In the genomic region with DNA sequence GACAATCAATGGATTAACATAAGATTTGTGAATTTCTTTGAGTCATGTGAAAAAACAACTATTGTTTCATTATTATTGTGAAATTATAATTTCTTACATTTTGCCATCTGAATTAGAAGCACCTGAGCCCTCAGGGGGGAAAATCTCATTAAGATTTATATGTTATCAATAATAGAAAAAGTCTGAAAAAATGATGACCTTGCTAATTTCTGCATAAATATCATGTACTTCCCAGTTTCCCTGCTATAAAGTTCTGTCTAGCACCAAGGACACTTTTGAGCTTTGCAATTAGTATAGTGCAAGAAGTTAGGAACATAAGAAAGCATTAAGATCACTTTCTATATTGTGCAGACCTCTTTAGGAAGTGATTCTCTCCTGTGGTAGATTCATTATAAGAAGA, we compare ENCODE assay signal across 24 cellular contexts.
DNase-seq lines count a peak whose midpoint lies in the region; ATAC-seq, FAIRE-seq and TF ChIP-seq lines count a peak whose summit lies in the region.
"Had no signal": no experiment of that assay in that cellular context is flagged by ENCODE, and none has a peak within 500 bp of the region (broad histone marks: within the 10 kb centered on the region; RNA-seq: fewer than 3 reads in every experiment).

No MANE protein-coding gene starts in this region.

- BruUV-seq in HepG2 (replicated peaks; lab: Mats Ljungman, UMichigan): no TSS peak

- CTCF ChIA-PET in HepG2 (lab: Yijun Ruan, JAX; ENCODE audit: low intra/inter-chr PET ratio, low total read pairs): no interaction called here

- H3K27me3 ChIP-seq in HepG2 (ENCODE audit: control insufficient read depth in 1 of 2, insufficient read depth in 2 of 2, low read length in 2 of 2) (no peaks in the 10 kb centered on the region), right lobe of liver (no peaks in the 10 kb centered on the region), sigmoid colon (no peaks in the 10 kb centered on the region)
- H3K27me3 ChIP-seq: BE2C, BLaER1 had no signal

- H3K4me3 ChIP-seq in HepG2 (replicated peaks in 1 of 3; ENCODE audit: insufficient read depth in 1 of 3, low read depth in 2 of 3, low read length in 3 of 3): no peak overlapping the region
- H3K4me3 ChIP-seq in right lobe of liver: no peak overlapping the region
- no peak overlapping the region for H3K4me3 ChIP-seq in sigmoid colon
- H3K4me3 ChIP-seq: BLaER1, GM12878 had no signal

- H3K79me2 ChIP-seq in HepG2 (ENCODE audit: insufficient read depth, low read length): no peaks in the 10 kb centered on the region

- peaks cover 8% of the 10 kb centered on the region; the same call in 1 of the 2 replicates for H3K9me3 ChIP-seq in HepG2 (ENCODE audit: low read length)
- no peaks in the 10 kb centered on the region for H3K9me3 ChIP-seq in right lobe of liver
- H3K9me3 ChIP-seq in sigmoid colon: no peaks in the 10 kb centered on the region
- H3K9me3 ChIP-seq: BE2C, BLaER1 had no signal

- H3K4me1 ChIP-seq in HepG2 (ENCODE audit: insufficient read depth, low read length): no peaks in the 10 kb centered on the region
- H3K4me1 ChIP-seq in right lobe of liver: no peaks in the 10 kb centered on the region
- peaks cover 0 to 11% (median 0%) of the 10 kb centered on the region in 4 donors for H3K4me1 ChIP-seq in sigmoid colon
- H3K4me1 ChIP-seq: BE2C, BLaER1 had no signal

- H3K4me2 ChIP-seq in HepG2 (ENCODE audit: low read depth, low read length): no peak overlapping the region
- H3K4me2 ChIP-seq: BLaER1 had no signal

- H3K27ac ChIP-seq in HepG2 (ENCODE audit: extremely low read length, insufficient read depth, low read length) (no peak overlapping the region), right lobe of liver (no peak overlapping the region), sigmoid colon (no peak overlapping the region)
- H3K27ac ChIP-seq: 22Rv1, BLaER1 had no signal

- H2AFZ ChIP-seq in HepG2 (ENCODE audit: low read length): no peak overlapping the region

- POLR2A ChIA-PET in HepG2 (lab: Yijun Ruan, JAX): no interaction called here

- no peak for TF ChIP-seq CTCF in HepG2 (CRISPR knock-in tag; IDR thresholded peaks at IDR 0.05)
- TF ChIP-seq CTCF in right lobe of liver (IDR thresholded peaks at IDR 0.05): no peak
- no peak for TF ChIP-seq CTCF in sigmoid colon (IDR thresholded peaks at IDR 0.05)

- intact Hi-C loops in HepG2 (cut with micrococcal nuclease; ENCODE audit: unreplicated experiment) (no loop called here), right lobe of liver (cut with DNase I) (no loop called here), sigmoid colon (cut with DNase I) (no loop called here)

- no peak for DNase-seq in HepG2 (ENCODE audit: low spot score)
- DNase-seq in right lobe of liver: no peak
- peak; percentile 21 for DNase-seq in MV-4-11 (lab: John Stamatoyannopoulos, UW)
- no peak for DNase-seq in activated CD4-positive, CD25-positive, alpha-beta regulatory T cell (lab: John Stamatoyannopoulos, UW)
- DNase-seq in sigmoid colon: no peak
- DNase-seq: ACHN; BE2C; C1 segment of cervical spinal cord; CD4-positive, alpha-beta memory T cell; CD4-positive, CD25-positive, alpha-beta regulatory T cell; CD8-positive, alpha-beta memory T cell; COR-L47; DMS 273 treated with DMSO at 0.1 percent for 48 hours; DMS153; DMS53; DMS79; DND-41; EL; GDM1 had no signal

- TF ChIP-seq EP300 in HepG2 (IDR thresholded peaks at IDR 0.05; ENCODE audit: low read depth in 2 of 2, low read length in 2 of 2) (no peak), HepG2 (CRISPR knock-in tag; IDR thresholded peaks at IDR 0.05; ENCODE audit: borderline replicate concordance) (no peak), sigmoid colon (IDR thresholded peaks at IDR 0.05) (no peak)

- TF ChIP-seq POLR2A in HepG2 (IDR thresholded peaks at IDR 0.05; ENCODE audit: insufficient read depth in 1 of 2, low read depth in 2 of 2, low read length in 2 of 2) (no peak), right lobe of liver (IDR thresholded peaks at IDR 0.05) (no peak), sigmoid colon (IDR thresholded peaks at IDR 0.05) (no peak)

- H3K36me3 ChIP-seq in HepG2 (replicated peaks in 1 of 2; ENCODE audit: control insufficient read depth in 1 of 2, insufficient read depth in 2 of 2, low read length in 2 of 2) (no peaks in the 10 kb centered on the region), right lobe of liver (no peaks in the 10 kb centered on the region), sigmoid colon (no peaks in the 10 kb centered on the region)
- H3K36me3 ChIP-seq: BE2C, BLaER1 had no signal

- no peak overlapping the region for H3K9ac ChIP-seq in HepG2 (ENCODE audit: insufficient read depth, low read depth, low read length)
- H3K9ac ChIP-seq: BLaER1 had no signal

- no peak for ATAC-seq in HepG2
- no peak for ATAC-seq in right lobe of liver
- ATAC-seq: GM12878 had no signal

- FAIRE-seq in HepG2 (lab: Jason Lieb, UNC): no peak
- FAIRE-seq: GM12878, GM12892, GM18507 had no signal

- TF ChIP-seq RAD21 in HepG2 (CRISPR knock-in tag; IDR thresholded peaks at IDR 0.05): no peak

- in situ Hi-C loops in HepG2 (cut with HindIII; ENCODE audit: extremely low pct_ligation_motif_present, low pct_unique_long_range_greater_than_20kb): no loop called here

- no peaks in the 10 kb centered on the region for H4K20me1 ChIP-seq in HepG2 (ENCODE audit: insufficient read depth, low read length)
- H4K20me1 ChIP-seq: BLaER1 had no signal

TF ChIP-seq in HepG2, 621 proteins besides CTCF, POLR2A, EP300 and RAD21:
- TF ChIP-seq, protein P1, sequence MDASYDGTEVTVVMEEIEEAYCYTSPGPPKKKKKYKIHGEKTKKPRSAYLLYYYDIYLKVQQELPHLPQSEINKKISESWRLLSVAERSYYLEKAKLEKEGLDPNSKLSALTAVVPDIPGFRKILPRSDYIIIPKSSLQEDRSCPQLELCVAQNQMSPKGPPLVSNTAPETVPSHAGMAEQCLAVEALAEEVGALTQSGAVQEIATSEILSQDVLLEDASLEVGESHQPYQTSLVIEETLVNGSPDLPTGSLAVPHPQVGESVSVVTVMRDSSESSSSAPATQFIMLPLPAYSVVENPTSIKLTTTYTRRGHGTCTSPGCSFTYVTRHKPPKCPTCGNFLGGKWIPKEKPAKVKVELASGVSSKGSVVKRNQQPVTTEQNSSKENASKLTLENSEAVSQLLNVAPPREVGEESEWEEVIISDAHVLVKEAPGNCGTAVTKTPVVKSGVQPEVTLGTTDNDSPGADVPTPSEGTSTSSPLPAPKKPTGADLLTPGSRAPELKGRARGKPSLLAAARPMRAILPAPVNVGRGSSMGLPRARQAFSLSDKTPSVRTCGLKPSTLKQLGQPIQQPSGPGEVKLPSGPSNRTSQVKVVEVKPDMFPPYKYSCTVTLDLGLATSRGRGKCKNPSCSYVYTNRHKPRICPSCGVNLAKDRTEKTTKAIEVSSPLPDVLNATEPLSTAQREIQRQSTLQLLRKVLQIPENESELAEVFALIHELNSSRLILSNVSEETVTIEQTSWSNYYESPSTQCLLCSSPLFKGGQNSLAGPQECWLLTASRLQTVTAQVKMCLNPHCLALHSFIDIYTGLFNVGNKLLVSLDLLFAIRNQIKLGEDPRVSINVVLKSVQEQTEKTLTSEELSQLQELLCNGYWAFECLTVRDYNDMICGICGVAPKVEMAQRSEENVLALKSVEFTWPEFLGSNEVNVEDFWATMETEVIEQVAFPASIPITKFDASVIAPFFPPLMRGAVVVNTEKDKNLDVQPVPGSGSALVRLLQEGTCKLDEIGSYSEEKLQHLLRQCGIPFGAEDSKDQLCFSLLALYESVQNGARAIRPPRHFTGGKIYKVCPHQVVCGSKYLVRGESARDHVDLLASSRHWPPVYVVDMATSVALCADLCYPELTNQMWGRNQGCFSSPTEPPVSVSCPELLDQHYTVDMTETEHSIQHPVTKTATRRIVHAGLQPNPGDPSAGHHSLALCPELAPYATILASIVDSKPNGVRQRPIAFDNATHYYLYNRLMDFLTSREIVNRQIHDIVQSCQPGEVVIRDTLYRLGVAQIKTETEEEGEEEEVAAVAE (CRISPR knock-in tag; IDR thresholded peaks at IDR 0.05; ENCODE audit: borderline replicate concordance): no peak
- TF ChIP-seq MAFF (IDR thresholded peaks at IDR 0.05; ENCODE audit: low read depth, low read length) (peak; percentile 95), CCDC6 (CRISPR knock-in tag; IDR thresholded peaks at IDR 0.05) (no peak), MAFK (conservative IDR thresholded peaks at IDR 0.05 in 1 of 2, IDR thresholded peaks at IDR 0.05 in 1 of 2; ENCODE audit: low read length in 2 of 2) (peak; percentile 91 to 96), NFKBIZ (CRISPR knock-in tag; IDR thresholded peaks at IDR 0.05) (no peak)
